Comparison of ENCODE assay signal across 20 cellular contexts in the genomic region with DNA sequence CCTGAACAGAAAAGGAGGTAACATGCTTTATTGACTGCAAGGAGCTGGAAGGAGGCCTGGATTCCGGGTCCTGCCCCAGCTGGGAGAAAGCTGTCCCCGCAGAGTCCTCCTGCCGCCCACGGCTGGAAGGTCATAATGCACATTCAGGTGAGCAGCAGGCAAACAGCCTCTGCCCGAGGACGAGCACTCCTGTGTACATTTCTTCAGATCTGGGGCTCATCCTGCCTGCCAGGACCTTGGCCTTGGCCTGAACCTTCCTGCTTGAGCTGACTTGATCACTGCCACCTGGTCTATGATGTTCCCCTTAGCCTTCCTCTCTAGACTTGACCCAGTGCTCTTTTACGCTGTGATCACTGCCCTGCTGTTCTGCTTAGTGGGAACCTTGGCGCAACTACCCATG. TPM values are rescaled to one million over a fixed set of nuclear protein-coding genes. Genes with fewer than 3 reads are reported as not detected.
DNase-seq lines count a peak whose midpoint lies in the region; FAIRE-seq and TF ChIP-seq lines count a peak whose summit lies in the region.
"Had no signal": no experiment of that assay in that cellular context is flagged by ENCODE, and none has a peak within 500 bp of the region (broad histone marks: within the 10 kb centered on the region; RNA-seq: fewer than 3 reads in every experiment).

No MANE protein-coding gene starts in this region.

- H3K4me1 ChIP-seq in endodermal cell (ENCODE audit: control insufficient read depth, insufficient read depth, low read length) (no peaks in the 10 kb centered on the region), neuronal stem cell (ENCODE audit: control insufficient read depth in 2 of 2, insufficient read depth in 1 of 2, low read depth in 1 of 2, low read length in 2 of 2) (no peaks in the 10 kb centered on the region), esophagus muscularis mucosa (peaks cover 14 to 22% (median 18%) of the 10 kb centered on the region in 4 donors)
- H3K4me1 ChIP-seq: Caco-2, HAP-1 had no signal

- H3K9me3 Mint-ChIP-seq in activated naive CD4-positive, alpha-beta T cell treated with anti-CD3 and anti-CD28 coated beads for 36 hours: no peaks in the 10 kb centered on the region
- no peaks in the 10 kb centered on the region for H3K9me3 Mint-ChIP-seq in endodermal cell
- H3K9me3 Mint-ChIP-seq: CD4-positive, CD25-positive, alpha-beta regulatory T cell; CD8-positive, alpha-beta T cell; GM23338; HFFc6 had no signal

- no peak overlapping the region for H3K4ac ChIP-seq in neuronal stem cell (ENCODE audit: low read length)

- H2BK12ac ChIP-seq in neuronal stem cell (ENCODE audit: low read length): no peak overlapping the region

- H3K27ac ChIP-seq in endodermal cell (ENCODE audit: low read depth, low read length): no peak overlapping the region
- no peak overlapping the region for H3K27ac ChIP-seq in neuronal stem cell (replicated peaks; ENCODE audit: low read length)
- H3K27ac ChIP-seq in esophagus muscularis mucosa (replicated peaks in 1 of 4): no peak overlapping the region
- H3K27ac ChIP-seq: 22Rv1, BLaER1, C4-2B had no signal

- peak overlapping the region; percentile 2 for H3K27ac Mint-ChIP-seq in activated naive CD4-positive, alpha-beta T cell treated with anti-CD3 and anti-CD28 coated beads for 36 hours
- no peak overlapping the region for H3K27ac Mint-ChIP-seq in endodermal cell
- H3K27ac Mint-ChIP-seq: B cell; CD8-positive, alpha-beta T cell; GM23338; HFFc6 had no signal

- no peaks in the 10 kb centered on the region for H3K79me1 ChIP-seq in neuronal stem cell (ENCODE audit: low read depth, low read length)

- no peak overlapping the region for H3K4me3 Mint-ChIP-seq in activated naive CD4-positive, alpha-beta T cell treated with anti-CD3 and anti-CD28 coated beads for 36 hours
- H3K4me3 Mint-ChIP-seq in endodermal cell: no peak overlapping the region
- H3K4me3 Mint-ChIP-seq: B cell; CD4-positive, CD25-positive, alpha-beta regulatory T cell; CD8-positive, alpha-beta T cell; GM23338; HFFc6 had no signal

- TF ChIP-seq POLR2A in GM12891 (IDR thresholded peaks at IDR 0.05; ENCODE audit: low read depth, low read length) (no peak), esophagus muscularis mucosa (IDR thresholded peaks at IDR 0.05; ENCODE audit: low read depth) (no peak)

- WGBS in endodermal cell (ENCODE audit: insufficient coverage in 1 of 2, insufficient read length in 1 of 2), 2 experiments: 81 to 91% methylated on average over 7 to 8 of the region's 8 CpGs
- no CpG with 5 or more reads among the region's 8 CpGs for WGBS in neuronal stem cell (ENCODE audit: extremely low coverage in 2 of 2, insufficient read length in 2 of 2, insufficient replicate concordance in 1 of 2), 2 donors
- WGBS in esophagus muscularis mucosa: 73% methylated on average over 8 of the region's 8 CpGs

- H3K4me2 ChIP-seq in neuronal stem cell (ENCODE audit: insufficient read depth, low read length, poor library complexity, severe bottlenecking): no peak overlapping the region
- H3K4me2 ChIP-seq: BLaER1, GM23338 had no signal

- no peaks in the 10 kb centered on the region for H3K27me3 Mint-ChIP-seq in activated naive CD4-positive, alpha-beta T cell treated with anti-CD3 and anti-CD28 coated beads for 36 hours (ENCODE audit: low read depth)
- H3K27me3 Mint-ChIP-seq in endodermal cell (ENCODE audit: insufficient read depth): peaks cover 82% of the 10 kb centered on the region
- H3K27me3 Mint-ChIP-seq: CD4-positive, CD25-positive, alpha-beta regulatory T cell had no signal

- H2BK5ac ChIP-seq in neuronal stem cell (ENCODE audit: low read length): no peak overlapping the region

- H3K9ac ChIP-seq in endodermal cell (ENCODE audit: extremely low read depth, low read length, poor library complexity, severe bottlenecking): no peak overlapping the region
- no peak overlapping the region for H3K9ac ChIP-seq in neuronal stem cell (ENCODE audit: low read depth, low read length, poor library complexity)
- H3K9ac ChIP-seq: BLaER1 had no signal

- no peak for FAIRE-seq in GM12891 (lab: Jason Lieb, UNC)
- FAIRE-seq: A204.1, G401.6 had no signal

- no peak overlapping the region for H4K91ac ChIP-seq in neuronal stem cell (ENCODE audit: low read depth, low read length, poor library complexity)

- H2AFZ ChIP-seq in neuronal stem cell (ENCODE audit: low read length): no peak overlapping the region
- H2AFZ ChIP-seq: GM23338 had no signal

- H3K23ac ChIP-seq in neuronal stem cell (ENCODE audit: low read depth, low read length, poor library complexity): no peak overlapping the region

- H3K36me3 ChIP-seq in endodermal cell (ENCODE audit: control insufficient read depth, insufficient read depth, low read length): no peaks in the 10 kb centered on the region
- no peaks in the 10 kb centered on the region for H3K36me3 ChIP-seq in neuronal stem cell (replicated peaks in 1 of 2; ENCODE audit: control insufficient read depth in 2 of 2, insufficient read depth in 2 of 2, low read length in 2 of 2)
- H3K36me3 ChIP-seq in esophagus muscularis mucosa: peaks cover 0 to 33% (median 12%) of the 10 kb centered on the region in 4 donors
- H3K36me3 ChIP-seq: BLaER1, HAP-1 had no signal

- TF ChIP-seq CTCF in endodermal cell (conservative IDR thresholded peaks at IDR 0.05) (no peak), esophagus muscularis mucosa (IDR thresholded peaks at IDR 0.05) (no peak)

- CTCF ChIA-PET in activated naive CD4-positive, alpha-beta T cell treated with anti-CD3 and anti-CD28 coated beads for 36 hours (lab: Charles Lee): no interaction called here

- no peak overlapping the region for H3K4me3 ChIP-seq in endodermal cell (ENCODE audit: low read length)
- H3K4me3 ChIP-seq in neuronal stem cell (ENCODE audit: low read length in 2 of 2): no peak overlapping the region
- H3K4me3 ChIP-seq in esophagus muscularis mucosa: no peak overlapping the region
- H3K4me3 ChIP-seq: BLaER1, GM23338, HAP-1 had no signal

- H2AK5ac ChIP-seq in neuronal stem cell (ENCODE audit: low read depth, low read length): peak overlapping the region; percentile 32

- H3K4me1 Mint-ChIP-seq in activated naive CD4-positive, alpha-beta T cell treated with anti-CD3 and anti-CD28 coated beads for 36 hours (ENCODE audit: low read depth): no peaks in the 10 kb centered on the region
- H3K4me1 Mint-ChIP-seq in endodermal cell: peaks cover 5% of the 10 kb centered on the region
- H3K4me1 Mint-ChIP-seq: B cell, GM23338 had no signal

- H3K27me3 ChIP-seq in endodermal cell (ENCODE audit: control insufficient read depth, insufficient read depth, low read length, poor library complexity, severe bottlenecking) (no peaks in the 10 kb centered on the region), neuronal stem cell (ENCODE audit: control insufficient read depth in 3 of 3, insufficient read depth in 3 of 3, low read depth in 1 of 3, low read length in 3 of 3) (no peaks in the 10 kb centered on the region), esophagus muscularis mucosa (no peaks in the 10 kb centered on the region)
- H3K27me3 ChIP-seq: BLaER1 had no signal

- no peak for TF ChIP-seq EP300 in esophagus muscularis mucosa (IDR thresholded peaks at IDR 0.05)

- no peak overlapping the region for H2BK120ac ChIP-seq in neuronal stem cell (ENCODE audit: low read depth, low read length)

- no peak for DNase-seq in activated naive CD4-positive, alpha-beta T cell treated with anti-CD3 and anti-CD28 coated beads for 36 hours
- no peak for DNase-seq in activated naive CD4-positive, alpha-beta T cell treated with anti-CD3 and anti-CD28 coated beads, Interleukin-2, amount 50 U/mL, for 16 hours
- DNase-seq in endodermal cell (peak; percentile 35), neuronal stem cell (ENCODE audit: low spot score) (no peak), GM12891 (ENCODE audit: insufficient read length, low spot score) (no peak), esophagus muscularis mucosa (ENCODE audit: extremely low spot score) (no peak)
- DNase-seq: Caco-2; CD4-positive, CD25-positive, alpha-beta regulatory T cell; CD8-positive, alpha-beta T cell; DMS153; DND-41; HFFc6 had no signal

- no peak overlapping the region for H4K8ac ChIP-seq in neuronal stem cell (ENCODE audit: low read depth, low read length)

- no peaks in the 10 kb centered on the region for H3K36me3 Mint-ChIP-seq in activated naive CD4-positive, alpha-beta T cell treated with anti-CD3 and anti-CD28 coated beads for 36 hours (ENCODE audit: low read depth)
- peaks cover under 1% of the 10 kb centered on the region for H3K36me3 Mint-ChIP-seq in endodermal cell (ENCODE audit: low read depth)

- H3K9me3 ChIP-seq in endodermal cell (ENCODE audit: control insufficient read depth, low read length): peaks cover 4% of the 10 kb centered on the region
- H3K9me3 ChIP-seq in neuronal stem cell (replicated peaks in 1 of 2; ENCODE audit: control insufficient read depth in 2 of 2, insufficient read depth in 1 of 2, low read depth in 1 of 2, low read length in 2 of 2): peaks cover 3% of the 10 kb centered on the region in 2 donors
- H3K9me3 ChIP-seq in esophagus muscularis mucosa: no peaks in the 10 kb centered on the region
- H3K9me3 ChIP-seq: BLaER1, Caco-2, HAP-1 had no signal

- no peak overlapping the region for H2BK15ac ChIP-seq in neuronal stem cell (ENCODE audit: low read length)

- intact Hi-C loops in activated naive CD4-positive, alpha-beta T cell treated with anti-CD3 and anti-CD28 coated beads for 36 hours (cut with micrococcal nuclease): no loop called here
- intact Hi-C loops in esophagus muscularis mucosa (cut with DNase I): no loop called here

- peak overlapping the region; percentile 63 for H3K18ac ChIP-seq in neuronal stem cell (ENCODE audit: low read length)

- H3K14ac ChIP-seq in neuronal stem cell (ENCODE audit: low read length): peak overlapping the region; percentile 0

RNA-seq across cellular contexts. Expression of gene ZNF436, which starts 17.9 kb away (rescaled TPM):
- total RNA-seq in activated naive CD4-positive, alpha-beta T cell treated with anti-CD3 and anti-CD28 coated beads for 36 hours: 1 to 10 TPM; 3.3 to 3.5 TPM
- total RNA-seq in endodermal cell (10 to 100 TPM in 1 of 2 donors, 1 to 10 TPM in 1; 8.9 to 10.3 TPM), esophagus muscularis mucosa (10 to 100 TPM; 13.7 to 36.8 (median 16.4) TPM)
- 10.1 TPM for polyA plus RNA-seq in endodermal cell (2013, experiment 1 of 2)
- polyA plus RNA-seq in endodermal cell (2013, experiment 2 of 2): 9.5 TPM
- 5.8 TPM for polyA plus RNA-seq in neuronal stem cell (2013, experiment 1 of 2)
- polyA plus RNA-seq in neuronal stem cell (2013, experiment 2 of 2): 5.8 TPM
- 1.4 TPM for polyA plus RNA-seq in GM12891 (2012; ENCODE audit: low read depth, missing spikeins)

RNA-seq across cellular contexts. Expression of gene TCEA3, which starts 37.1 kb away (rescaled TPM):
- 10 to 100 TPM; 13.7 to 15.3 TPM for total RNA-seq in activated naive CD4-positive, alpha-beta T cell treated with anti-CD3 and anti-CD28 coated beads for 36 hours
- 1 to 10 TPM; 4.0 to 4.7 TPM for total RNA-seq in endodermal cell
- polyA plus RNA-seq in endodermal cell (2013, experiment 1 of 2): 2.4 TPM
- polyA plus RNA-seq in endodermal cell (2013, experiment 2 of 2): 2.2 TPM
- 2.2 TPM for polyA plus RNA-seq in neuronal stem cell (2013, experiment 1 of 2)
- polyA plus RNA-seq in neuronal stem cell (2013, experiment 2 of 2): 2.3 TPM
- polyA plus RNA-seq in GM12891 (2012; ENCODE audit: low read depth, missing spikeins): 0.09 TPM
- total RNA-seq in esophagus muscularis mucosa: 10 to 100 TPM; 16.7 to 24.1 (median 20.9) TPM
- total RNA-seq: B cell, GM23338 had no signal
- polyA plus RNA-seq: GM23338 had no signal

RNA-seq across cellular contexts. Expression of gene HNRNPR, which starts 43.4 kb away (rescaled TPM):
- 100 to 1,000 TPM; 203 to 208 TPM for total RNA-seq in activated naive CD4-positive, alpha-beta T cell treated with anti-CD3 and anti-CD28 coated beads for 36 hours
- 100 to 1,000 TPM; 187 to 210 TPM for total RNA-seq in endodermal cell
- 247 TPM for polyA plus RNA-seq in endodermal cell (2013, experiment 1 of 2)
- polyA plus RNA-seq in endodermal cell (2013, experiment 2 of 2): 229 TPM
- polyA plus RNA-seq in neuronal stem cell (2013, experiment 1 of 2): 240 TPM
- polyA plus RNA-seq in neuronal stem cell (2013, experiment 2 of 2): 241 TPM
- 93.5 TPM for polyA plus RNA-seq in GM12891 (2012; ENCODE audit: low read depth, missing spikeins)
- total RNA-seq in esophagus muscularis mucosa: 10 to 100 TPM; 59.8 to 75.7 (median 69.4) TPM
